11 cellular contexts compared by ENCODE assay signal in genomic region chr12:78888583-78888982, GRCh38. TPM values are rescaled to one million over a fixed set of nuclear protein-coding genes. Genes with fewer than 3 reads are reported as not detected.
DNase-seq lines count a peak whose midpoint lies in the region; ATAC-seq and TF ChIP-seq lines count a peak whose summit lies in the region.
"Had no signal": no experiment of that assay in that cellular context is flagged by ENCODE, and none has a peak within 500 bp of the region (broad histone marks: within the 10 kb centered on the region; RNA-seq: fewer than 3 reads in every experiment).

No MANE protein-coding gene starts in this region.

- POLR2A ChIA-PET in A673 (lab: Charles Lee; ENCODE audit: low non-redundant PET) = no interaction called here

- CTCF ChIA-PET in A673 (lab: Charles Lee) = no interaction called here

- H3K27ac ChIP-seq in A673 (ENCODE audit: low read depth, low read length, poor library complexity, severe bottlenecking) = peak overlapping the region; percentile 74
- H3K27ac ChIP-seq: GM23248, sigmoid colon had no signal

- H3K4me1 ChIP-seq in A673 (ENCODE audit: insufficient read depth, low read length, poor library complexity, severe bottlenecking) = peaks cover 87% of the 10 kb centered on the region
- H3K4me1 ChIP-seq: sigmoid colon had no signal

- H3K4me3 ChIP-seq in A673 (ENCODE audit: low read depth, low read length, poor library complexity, severe bottlenecking) = peak overlapping the region; percentile 23
- H3K4me3 ChIP-seq: GM23248, sigmoid colon had no signal

- H3K4me1 Mint-ChIP-seq in activated T-helper 2 cell treated with anti-CD3 and anti-CD28 coated beads, Interferon-gamma antibody, Interleukin-2, Interleukin-4, amounts not matched to agents 10 μg/mL and 5 μg/mL and 100 μg/mL, durations not matched to agents 14 hours and 24 hours and 36 hours (ENCODE audit: low read depth) = no peaks in the 10 kb centered on the region
- peaks cover 25% of the 10 kb centered on the region for H3K4me1 Mint-ChIP-seq in HFFc6 (ENCODE audit: low read depth)

- intact Hi-C loops in A673 (cut with micrococcal nuclease; ENCODE audit: unreplicated experiment) = loop anchor here (2.0 to 10.0 kb wide), 2 partner anchors 116 to 148 kb away; no protein-coding TSS in a partner anchor
- intact Hi-C loops in activated T-helper 2 cell treated with anti-CD3 and anti-CD28 coated beads, Interferon-gamma antibody, Interleukin-2, Interleukin-4, amounts not matched to agents 10 μg/mL and 5 μg/mL and 100 μg/mL, durations not matched to agents 14 hours and 24 hours and 36 hours (cut with micrococcal nuclease) = no loop called here

- H3K4me3 Mint-ChIP-seq in activated T-helper 2 cell treated with anti-CD3 and anti-CD28 coated beads, Interferon-gamma antibody, Interleukin-2, Interleukin-4, amounts not matched to agents 10 μg/mL and 5 μg/mL and 100 μg/mL, durations not matched to agents 14 hours and 24 hours and 36 hours (ENCODE audit: low read depth) = no peak overlapping the region
- H3K4me3 Mint-ChIP-seq in HFFc6 = no peak overlapping the region

- ATAC-seq in GM19397 (IDR thresholded peaks at IDR 0.05; ENCODE audit: unreplicated experiment) = peak; percentile 98
- peak; percentile 92 for ATAC-seq in HG03039 (IDR thresholded peaks at IDR 0.05; ENCODE audit: unreplicated experiment)

- H3K27me3 ChIP-seq in A673 (replicated peaks; ENCODE audit: insufficient read depth, low read depth, low read length, poor library complexity) = no peaks in the 10 kb centered on the region
- H3K27me3 ChIP-seq: sigmoid colon had no signal

- no peaks in the 10 kb centered on the region for H3K9me3 Mint-ChIP-seq in activated T-helper 2 cell treated with anti-CD3 and anti-CD28 coated beads, Interferon-gamma antibody, Interleukin-2, Interleukin-4, amounts not matched to agents 10 μg/mL and 5 μg/mL and 100 μg/mL, durations not matched to agents 14 hours and 24 hours and 36 hours
- H3K9me3 Mint-ChIP-seq in HFFc6 = no peaks in the 10 kb centered on the region

- DNase-seq in A673 (ENCODE audit: low spot score) = peak; percentile 93
- DNase-seq in OCI-M1 (lab: John Stamatoyannopoulos, UW) = peak; percentile 23
- no peak for DNase-seq in NCI-H2081 (lab: John Stamatoyannopoulos, UW)
- no peak for DNase-seq in NCI-H2107 (lab: John Stamatoyannopoulos, UW)
- DNase-seq in activated T-helper 2 cell treated with anti-CD3 and anti-CD28 coated beads, Interferon-gamma antibody, Interleukin-2, Interleukin-4, amounts not matched to agents 10 μg/mL and 5 μg/mL and 100 μg/mL, durations not matched to agents 14 hours and 24 hours and 36 hours (ENCODE audit: low spot score) = no peak
- no peak for DNase-seq in HFFc6
- DNase-seq: GM23248, NCI-H526, sigmoid colon had no signal

- H3K27me3 Mint-ChIP-seq in activated T-helper 2 cell treated with anti-CD3 and anti-CD28 coated beads, Interferon-gamma antibody, Interleukin-2, Interleukin-4, amounts not matched to agents 10 μg/mL and 5 μg/mL and 100 μg/mL, durations not matched to agents 14 hours and 24 hours and 36 hours (ENCODE audit: low read depth) = no peaks in the 10 kb centered on the region
- H3K27me3 Mint-ChIP-seq in HFFc6 (ENCODE audit: insufficient read depth) = 0 out of 2 replicates have a peak, but pooled peaks cover 3% of the 10 kb centered on the region

- BruUV-seq in A673 (replicated peaks; lab: Mats Ljungman, UMichigan) = no TSS peak

- H3K27ac Mint-ChIP-seq in activated T-helper 2 cell treated with anti-CD3 and anti-CD28 coated beads, Interferon-gamma antibody, Interleukin-2, Interleukin-4, amounts not matched to agents 10 μg/mL and 5 μg/mL and 100 μg/mL, durations not matched to agents 14 hours and 24 hours and 36 hours = no peak overlapping the region
- H3K27ac Mint-ChIP-seq in HFFc6 = no peak overlapping the region

- H3K9me3 ChIP-seq in A673 (ENCODE audit: low read depth, low read length, poor library complexity, severe bottlenecking) = no peaks in the 10 kb centered on the region
- H3K9me3 ChIP-seq: sigmoid colon had no signal

- H3K36me3 Mint-ChIP-seq in activated T-helper 2 cell treated with anti-CD3 and anti-CD28 coated beads, Interferon-gamma antibody, Interleukin-2, Interleukin-4, amounts not matched to agents 10 μg/mL and 5 μg/mL and 100 μg/mL, durations not matched to agents 14 hours and 24 hours and 36 hours (ENCODE audit: low read depth) = no peaks in the 10 kb centered on the region
- no peaks in the 10 kb centered on the region for H3K36me3 Mint-ChIP-seq in HFFc6 (ENCODE audit: low read depth)

- no peaks in the 10 kb centered on the region for H3K36me3 ChIP-seq in A673 (ENCODE audit: insufficient read depth, low read length, poor library complexity, severe bottlenecking)
- H3K36me3 ChIP-seq: sigmoid colon had no signal

- TF ChIP-seq CTCF in A673 (conservative IDR thresholded peaks at IDR 0.05; ENCODE audit: low read depth, low read length) (no peak), HFFc6 (IDR thresholded peaks at IDR 0.05) (no peak)

RNA-seq across cellular contexts. Expression of gene SYT1, which starts 24.0 kb away (rescaled TPM):
- 79.4 and 80.9 TPM in 2 replicates for total RNA-seq in A673 (2021)
- total RNA-seq in activated T-helper 2 cell treated with anti-CD3 and anti-CD28 coated beads, Interferon-gamma antibody, Interleukin-2, Interleukin-4, amounts not matched to agents 10 μg/mL and 5 μg/mL and 100 μg/mL, durations not matched to agents 14 hours and 24 hours and 36 hours = not detected in 2 replicates
- total RNA-seq in HFFc6 (2021; fragmentation: NEBNext Ultra II Directional; extraction: Animal tissue kit (Norgen Biotek cat#: 25700)) = 10 to 100 TPM in 2 of 6 experiments, 1 to 10 TPM in 4; 3.5 to 10.5 (median 9.1) TPM

Comparison
In these comparisons a context has a peak if more than half of its experiments do, and no peak if none do; other contexts are left out.
1. DNase-seq: peak in A673 (single experiment) and OCI-M1 (single experiment); none in NCI-H2081 (0 of 2), NCI-H2107 (single experiment), activated T-helper 2 cell treated with anti-CD3 and anti-CD28 coated beads, Interferon-gamma antibody, Interleukin-2, Interleukin-4, amounts not matched to agents 10 μg/mL and 5 μg/mL and 100 μg/mL, durations not matched to agents 14 hours and 24 hours and 36 hours (single experiment) and HFFc6 (single experiment).